Comparison of ENCODE assay signal across 12 cellular contexts in genomic region chr2:156473445-156473844, GRCh38. TPM values are rescaled to one million over a fixed set of nuclear protein-coding genes. Genes with fewer than 3 reads are reported as not detected.
DNase-seq lines count a peak whose midpoint lies in the region; FAIRE-seq and TF ChIP-seq lines count a peak whose summit lies in the region.
"Had no signal": no experiment of that assay in that cellular context is flagged by ENCODE, and none has a peak within 500 bp of the region (broad histone marks: within the 10 kb centered on the region; RNA-seq: fewer than 3 reads in every experiment).

No MANE protein-coding gene starts in this region.

- H3K4me3 Mint-ChIP-seq in endodermal cell (no peak overlapping the region), progenitor cell of endocrine pancreas (ENCODE audit: low read depth) (no peak overlapping the region)
- H3K4me3 Mint-ChIP-seq in activated CD4-positive, alpha-beta T cell treated with anti-CD3 and anti-CD28 coated beads, Interleukin-2, amount 10 ng/mL, durations not matched to agents 7 days and 5 days: no peak overlapping the region
- H3K4me3 Mint-ChIP-seq: CD14-positive monocyte had no signal

- POLR2A ChIA-PET in activated CD4-positive, alpha-beta T cell treated with anti-CD3 and anti-CD28 coated beads, Interleukin-2, amount 10 ng/mL, durations not matched to agents 7 days and 5 days (lab: Charles Lee): interaction anchor here (0.6 to 0.7 kb wide), 2 partner anchors 19 to 139 kb away, joined by 3 read pairs; no protein-coding TSS in a partner anchor

- peak overlapping the region; percentile 72 for H3K4me3 ChIP-seq in endodermal cell (ENCODE audit: low read length)
- no peak overlapping the region for H3K4me3 ChIP-seq in BE2C (ENCODE audit: low read depth, low read length)
- H3K4me3 ChIP-seq: SJCRH30 had no signal

- WGBS in endodermal cell (ENCODE audit: insufficient coverage in 1 of 2, insufficient read length in 1 of 2), 2 experiments: 45 to 80% methylated on average over 1 of the region's 1 CpG

- H3K27me3 ChIP-seq in endodermal cell (ENCODE audit: control insufficient read depth, insufficient read depth, low read length, poor library complexity, severe bottlenecking) (no peaks in the 10 kb centered on the region), BE2C (no peaks in the 10 kb centered on the region)
- H3K27me3 ChIP-seq: SJCRH30 had no signal

- H3K4me1 ChIP-seq in endodermal cell (ENCODE audit: control insufficient read depth, insufficient read depth, low read length) (peaks cover 12% of the 10 kb centered on the region), BE2C (peaks cover 5% of the 10 kb centered on the region; the same call in 1 of the 2 replicates)
- H3K4me1 ChIP-seq: SJCRH30 had no signal

- no peak overlapping the region for H3K27ac ChIP-seq in endodermal cell (ENCODE audit: low read depth, low read length)
- H3K27ac ChIP-seq: SJCRH30 had no signal

- H3K27ac Mint-ChIP-seq in endodermal cell: peak overlapping the region; percentile 20
- H3K27ac Mint-ChIP-seq in progenitor cell of endocrine pancreas: peak overlapping the region; percentile 63
- H3K27ac Mint-ChIP-seq in activated CD4-positive, alpha-beta T cell treated with anti-CD3 and anti-CD28 coated beads, Interleukin-2, amount 10 ng/mL, durations not matched to agents 7 days and 5 days: no peak overlapping the region

- no peaks in the 10 kb centered on the region for H3K27me3 Mint-ChIP-seq in endodermal cell (ENCODE audit: insufficient read depth)
- no peaks in the 10 kb centered on the region for H3K27me3 Mint-ChIP-seq in progenitor cell of endocrine pancreas
- no peaks in the 10 kb centered on the region for H3K27me3 Mint-ChIP-seq in activated CD4-positive, alpha-beta T cell treated with anti-CD3 and anti-CD28 coated beads, Interleukin-2, amount 10 ng/mL, durations not matched to agents 7 days and 5 days

- H3K4me1 Mint-ChIP-seq in endodermal cell: peaks cover 55% of the 10 kb centered on the region
- H3K4me1 Mint-ChIP-seq in progenitor cell of endocrine pancreas (ENCODE audit: low read depth): peaks cover 64% of the 10 kb centered on the region
- peaks cover 38% of the 10 kb centered on the region for H3K4me1 Mint-ChIP-seq in activated CD4-positive, alpha-beta T cell treated with anti-CD3 and anti-CD28 coated beads, Interleukin-2, amount 10 ng/mL, durations not matched to agents 7 days and 5 days

- H3K36me3 ChIP-seq in endodermal cell (ENCODE audit: control insufficient read depth, insufficient read depth, low read length): no peaks in the 10 kb centered on the region
- no peaks in the 10 kb centered on the region for H3K36me3 ChIP-seq in BE2C
- H3K36me3 ChIP-seq: SJCRH30 had no signal

- peak overlapping the region; percentile 50 for H3K9ac ChIP-seq in endodermal cell (ENCODE audit: extremely low read depth, low read length, poor library complexity, severe bottlenecking)

- DNase-seq in ELR (ENCODE audit: low read depth): peak; percentile 30
- DNase-seq in HTR-8/SVneo (ENCODE audit: insufficient read length, low spot score): no peak
- DNase-seq in endodermal cell: no peak
- no peak for DNase-seq in progenitor cell of endocrine pancreas (ENCODE audit: low spot score, unreplicated experiment)
- no peak for DNase-seq in activated CD4-positive, alpha-beta T cell treated with anti-CD3 and anti-CD28 coated beads, Interleukin-2, amount 10 ng/mL, durations not matched to agents 7 days and 5 days
- DNase-seq in NCI-H524 treated with DMSO at 0.1 percent for 48 hours (lab: John Stamatoyannopoulos, UW): no peak
- no peak for DNase-seq in BE2C
- DNase-seq: NCI-H187; NCI-H446; NK-92 treated with Interleukin-12 subunit alpha and Interleukin-12 subunit beta, amount 100 ng/mL, for 24 hours; SJCRH30 had no signal

- FAIRE-seq in HTR-8/SVneo (lab: Jason Lieb, UNC): peak; percentile 68

- no peaks in the 10 kb centered on the region for H3K9me3 Mint-ChIP-seq in endodermal cell
- H3K9me3 Mint-ChIP-seq in progenitor cell of endocrine pancreas (ENCODE audit: low read depth): no peaks in the 10 kb centered on the region
- peaks cover 4% of the 10 kb centered on the region for H3K9me3 Mint-ChIP-seq in activated CD4-positive, alpha-beta T cell treated with anti-CD3 and anti-CD28 coated beads, Interleukin-2, amount 10 ng/mL, durations not matched to agents 7 days and 5 days
- H3K9me3 Mint-ChIP-seq: CD14-positive monocyte had no signal

- CTCF ChIA-PET in activated CD4-positive, alpha-beta T cell treated with anti-CD3 and anti-CD28 coated beads, Interleukin-2, amount 10 ng/mL, durations not matched to agents 7 days and 5 days (lab: Charles Lee): interaction anchor here (1.2 to 1.3 kb wide), 2 partner anchors 9 to 33 kb away, joined by 3 to 5 read pairs; no protein-coding TSS in a partner anchor

- H3K9me3 ChIP-seq in endodermal cell (ENCODE audit: control insufficient read depth, low read length) (no peaks in the 10 kb centered on the region), BE2C (no peaks in the 10 kb centered on the region)
- H3K9me3 ChIP-seq: SJCRH30 had no signal

- TF ChIP-seq CTCF in endodermal cell (conservative IDR thresholded peaks at IDR 0.05) (no peak), progenitor cell of endocrine pancreas (IDR thresholded peaks at IDR 0.05; ENCODE audit: unreplicated experiment) (no peak), BE2C (IDR thresholded peaks at IDR 0.05; ENCODE audit: low read depth, low read length) (no peak)

- H3K36me3 Mint-ChIP-seq in endodermal cell (ENCODE audit: low read depth) (peaks cover 14% of the 10 kb centered on the region), progenitor cell of endocrine pancreas (ENCODE audit: insufficient read depth) (peaks cover 7% of the 10 kb centered on the region)
- H3K36me3 Mint-ChIP-seq in activated CD4-positive, alpha-beta T cell treated with anti-CD3 and anti-CD28 coated beads, Interleukin-2, amount 10 ng/mL, durations not matched to agents 7 days and 5 days (ENCODE audit: low read depth): peaks cover 26% of the 10 kb centered on the region

RNA-seq across cellular contexts. Expression of gene GPD2, which starts 37.3 kb away (rescaled TPM):
- total RNA-seq in endodermal cell (10 to 100 TPM; 51.7 to 64.6 TPM), progenitor cell of endocrine pancreas (43.3 and 49.5 TPM in 2 replicates)
- polyA plus RNA-seq in endodermal cell (2013, experiment 1 of 2): 22.0 TPM
- polyA plus RNA-seq in endodermal cell (2013, experiment 2 of 2): 22.7 TPM
- total RNA-seq in activated CD4-positive, alpha-beta T cell treated with anti-CD3 and anti-CD28 coated beads, Interleukin-2, amount 10 ng/mL, durations not matched to agents 7 days and 5 days: 10 to 100 TPM; 17.2 to 17.3 TPM
- 1.5 TPM for polyA plus RNA-seq in BE2C (2012; ENCODE audit: insufficient read depth, insufficient read length, low read depth)
